ENCODE assay signal across 9 cellular contexts in the genomic region with DNA sequence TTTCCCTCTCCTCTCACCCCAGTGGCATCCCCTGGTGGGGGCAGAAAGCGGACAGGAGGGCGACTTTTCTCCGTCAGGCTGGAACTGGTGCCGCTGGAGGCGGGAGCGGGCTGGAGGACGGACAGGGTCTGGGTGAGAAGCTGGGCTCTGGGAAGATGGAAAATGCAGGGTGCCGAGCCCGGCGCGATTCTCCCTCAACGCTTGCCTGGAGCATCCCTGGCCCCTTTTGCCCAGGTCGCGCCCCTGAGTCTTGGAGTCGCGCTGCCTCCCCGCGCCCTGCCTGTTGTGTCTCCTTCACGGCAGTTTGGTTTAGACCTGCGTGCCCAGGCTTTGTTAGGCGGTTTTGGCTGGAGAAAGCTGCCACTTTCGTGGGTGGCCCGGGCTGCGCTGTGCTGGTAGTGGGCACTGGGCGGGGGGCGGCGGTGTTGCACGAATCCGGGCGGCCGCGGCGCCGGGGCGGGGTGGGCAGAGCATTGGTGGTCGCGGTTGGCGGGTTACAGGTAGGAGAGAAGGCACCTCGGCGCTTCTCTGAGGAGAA. TPM values are rescaled to one million over a fixed set of nuclear protein-coding genes. Genes with fewer than 3 reads are reported as not detected.
DNase-seq lines count a peak whose midpoint lies in the region; ATAC-seq and TF ChIP-seq lines count a peak whose summit lies in the region.
"Had no signal": no experiment of that assay in that cellular context is flagged by ENCODE, and none has a peak within 500 bp of the region (broad histone marks: within the 10 kb centered on the region; RNA-seq: fewer than 3 reads in every experiment).

No MANE protein-coding gene starts in this region.

- intact Hi-C loops in heart left ventricle (cut with DNase I): loop anchor here in 1 of 10 donors (5.0 kb wide), 1 partner anchor 535 kb away; no protein-coding TSS in a partner anchor
- intact Hi-C loops in posterior vena cava (cut with DNase I): no loop called here

- ATAC-seq in heart left ventricle (peak; percentile 8 to 35 (median 24)), HG02763 (IDR thresholded peaks at IDR 0.05; ENCODE audit: unreplicated experiment) (no peak), HG03095 (IDR thresholded peaks at IDR 0.05; ENCODE audit: unreplicated experiment) (no peak)

- POLR2A ChIA-PET in RWPE1 (lab: Yijun Ruan, JAX; ENCODE audit: low non-redundant PET): no interaction called here

- H3K27me3 ChIP-seq in heart left ventricle: peaks cover 0 to 55% (median 20%) of the 10 kb centered on the region in 9 donors

- CTCF ChIA-PET in RWPE1 (lab: Yijun Ruan, JAX): no interaction called here

- H3K27ac ChIP-seq in RWPE1 (peak overlapping the region; percentile 41; the same call in 1 of the 2 replicates), heart left ventricle (peak overlapping the region in 6 of 12 donors; percentile 5 to 70 (median 56))

- DNase-seq in G401 (ENCODE audit: low spot score): peak; percentile 49
- DNase-seq in RWPE1 (ENCODE audit: low spot score): peak; percentile 9
- peak in 3 of 5 donors; percentile 10 to 59 (median 33) for DNase-seq in heart left ventricle
- DNase-seq in posterior vena cava (ENCODE audit: low spot score): peak; percentile 79
- no peak for DNase-seq in NCI-H128 (lab: John Stamatoyannopoulos, UW; ENCODE audit: unreplicated experiment)
- DNase-seq in SHP77 treated with DMSO at 0.1 percent for 48 hours (lab: John Stamatoyannopoulos, UW): no peak
- DNase-seq: Karpas-422 had no signal

- TF ChIP-seq POLR2A in heart left ventricle (IDR thresholded peaks at IDR 0.05): no peak

- WGBS in heart left ventricle, 4 donors: 1 to 2% (median 1%) methylated on average over 23 to 40 of the region's 40 CpGs

- peak overlapping the region; percentile 57 to 76 (median 65) for H3K4me3 ChIP-seq in heart left ventricle

- in situ Hi-C loops in G401 (cut with HindIII; ENCODE audit: low sequenced_read_pairs): no loop called here

- H3K4me1 ChIP-seq in heart left ventricle: peaks cover 0 to 27% (median 0%) of the 10 kb centered on the region in 12 donors

- H3K36me3 ChIP-seq in heart left ventricle: no peaks in the 10 kb centered on the region

- no peaks in the 10 kb centered on the region for H3K9me3 ChIP-seq in heart left ventricle

- 0 out of 2 replicates have a peak, but pooled peaks have one; percentile 11 for TF ChIP-seq CTCF in RWPE1 (conservative IDR thresholded peaks at IDR 0.05; ENCODE audit: low read depth)
- TF ChIP-seq CTCF in heart left ventricle (IDR thresholded peaks at IDR 0.05): peak in 1 of 12 donors; percentile 19

RNA-seq across cellular contexts. Expression of gene ADGRL3, which starts 2.0 kb away (rescaled TPM):
- total RNA-seq in G401 (2014; rRNA removed; shearing (Covaris generic)): not detected in 2 replicates
- total RNA-seq in heart left ventricle (10 to 100 TPM in 5 of 9 donors, 1 to 10 TPM in 4; 3.4 to 24.4 (median 11.9) TPM), posterior vena cava (10 to 100 TPM; 48.0 to 54.3 TPM)
- polyA plus RNA-seq in heart left ventricle: 1 to 10 TPM in 1 of 2 donors, under 1 TPM in 1; 0.84 to 1.8 TPM

Comparison
In these comparisons a context has a peak if more than half of its experiments do, and no peak if none do; other contexts are left out.
1. DNase-seq: peak in G401 (single experiment), RWPE1 (single experiment), heart left ventricle (3 of 5) and posterior vena cava (single experiment); none in NCI-H128 (single experiment) and SHP77 treated with DMSO at 0.1 percent for 48 hours (single experiment).
2. ATAC-seq: peak in heart left ventricle (4 of 4); none in HG02763 (single experiment) and HG03095 (single experiment).